ENCODE assay signal across 8 cellular contexts in the genomic region with DNA sequence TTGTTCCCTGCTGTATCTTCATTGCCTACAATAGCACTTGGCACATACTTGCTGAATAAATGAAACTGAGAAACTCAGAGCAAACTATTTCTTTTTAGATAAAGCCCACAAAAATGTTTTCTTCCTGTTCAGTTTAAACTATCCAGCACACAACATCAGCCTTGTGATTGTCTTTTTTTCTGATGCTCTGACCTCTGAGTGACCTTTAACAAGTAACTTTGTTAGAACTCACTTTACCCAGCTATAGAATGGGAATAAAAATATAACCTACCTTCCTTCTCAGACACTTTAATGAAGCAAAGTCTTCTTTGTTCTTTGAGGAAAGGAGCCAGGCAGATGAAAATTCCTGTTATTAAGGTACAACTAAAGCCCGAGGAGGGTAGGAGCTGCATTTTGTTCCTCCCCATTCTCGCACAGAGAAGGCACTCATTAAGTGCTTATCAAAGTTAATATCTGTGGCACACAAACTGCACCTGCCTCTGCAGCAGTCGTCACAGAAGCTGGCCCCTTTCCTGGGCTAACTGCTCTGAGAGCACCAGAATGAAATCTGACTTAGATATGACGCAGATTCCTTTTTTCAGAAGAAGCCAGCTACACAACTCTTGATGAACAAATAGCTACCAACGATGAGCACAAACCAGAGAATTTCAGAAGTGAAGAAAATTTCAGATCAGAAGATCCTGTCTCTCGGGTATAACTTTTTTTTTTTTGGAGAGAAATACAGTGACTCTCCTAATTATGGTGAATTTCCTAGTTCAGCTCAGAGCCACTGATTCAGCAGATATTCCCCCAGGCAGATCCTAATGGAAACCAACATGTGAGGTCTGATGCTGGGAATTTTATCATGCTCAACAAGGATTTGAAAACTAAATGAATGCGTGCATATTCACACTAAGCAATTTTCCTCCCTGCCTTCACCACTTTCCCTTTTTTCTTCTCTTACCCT. TPM values are rescaled to one million over a fixed set of nuclear protein-coding genes. Genes with fewer than 3 reads are reported as not detected.
DNase-seq lines count a peak whose midpoint lies in the region; ATAC-seq and TF ChIP-seq lines count a peak whose summit lies in the region.

No MANE protein-coding gene starts in this region.

- TF ChIP-seq CTCF in type B pancreatic cell (conservative IDR thresholded peaks at IDR 0.05) = no peak

- no peaks in the 10 kb centered on the region for H3K27me3 Mint-ChIP-seq in memory B cell
- peaks cover 31% of the 10 kb centered on the region for H3K27me3 Mint-ChIP-seq in type B pancreatic cell

- ATAC-seq in GM19043 (IDR thresholded peaks at IDR 0.05; ENCODE audit: low read depth, unreplicated experiment) (peak; percentile 20), memory B cell (ENCODE audit: low read depth) (peak; percentile 71), HG02798 (IDR thresholded peaks at IDR 0.05; ENCODE audit: poor library complexity, unreplicated experiment) (no peak), HG02571 (IDR thresholded peaks at IDR 0.05; ENCODE audit: unreplicated experiment) (no peak)

- H3K27ac Mint-ChIP-seq in memory B cell (peak overlapping the region; percentile 99), type B pancreatic cell (no peak overlapping the region)

- H3K4me3 Mint-ChIP-seq in memory B cell = peak overlapping the region; percentile 95
- peak overlapping the region; percentile 58 for H3K4me3 Mint-ChIP-seq in type B pancreatic cell

- H3K4me3 ChIP-seq in Jurkat, Clone E6-1 (ENCODE audit: low read length) = peak overlapping the region; percentile 57

- peak; percentile 60 for DNase-seq in Jurkat, Clone E6-1 (ENCODE audit: low read depth, low spot score)
- peak; percentile 57 for DNase-seq in activated T-cell treated with anti-CD3 and anti-CD28 coated beads, Interleukin-2, amount 50 U/mL, for 1 hour
- DNase-seq in memory B cell (ENCODE audit: low spot score in 2 of 2) (peak; percentile 45 to 62), type B pancreatic cell (ENCODE audit: extremely low spot score, unreplicated experiment) (no peak), A172 (ENCODE audit: low spot score) (no peak)

- H3K9me3 Mint-ChIP-seq in memory B cell (peaks cover 1% of the 10 kb centered on the region), type B pancreatic cell (no peaks in the 10 kb centered on the region)

- H3K4me1 Mint-ChIP-seq in memory B cell (peaks cover 28% of the 10 kb centered on the region), type B pancreatic cell (ENCODE audit: unreplicated experiment) (peaks cover 41% of the 10 kb centered on the region)

- H3K36me3 Mint-ChIP-seq in memory B cell (no peaks in the 10 kb centered on the region), type B pancreatic cell (no peaks in the 10 kb centered on the region)

RNA-seq across cellular contexts. Expression of a gene that starts 31.0 kb away (rescaled TPM):
- 12.1 TPM for polyA plus RNA-seq in Jurkat, Clone E6-1 (2012; ENCODE audit: insufficient read depth, insufficient read length)
- total RNA-seq in type B pancreatic cell (ENCODE audit: low replicate concordance) = 43.0 and 94.0 TPM in 2 replicates
- total RNA-seq in A172 (2014; rRNA removed; shearing (Covaris generic)) = 35.3 and 42.1 TPM in 2 replicates

Comparison
In these comparisons a context has a peak if more than half of its experiments do, and no peak if none do; other contexts are left out.
1. ATAC-seq: peak in GM19043 (single experiment) and memory B cell (single experiment); none in HG02798 (single experiment) and HG02571 (single experiment).
2. DNase-seq: peak in Jurkat, Clone E6-1 (single experiment), activated T-cell treated with anti-CD3 and anti-CD28 coated beads, Interleukin-2, amount 50 U/mL, for 1 hour (single experiment) and memory B cell (2 of 2); none in type B pancreatic cell (single experiment) and A172 (single experiment).